Comparison of ENCODE assay signal across 15 cellular contexts in the genomic region with DNA sequence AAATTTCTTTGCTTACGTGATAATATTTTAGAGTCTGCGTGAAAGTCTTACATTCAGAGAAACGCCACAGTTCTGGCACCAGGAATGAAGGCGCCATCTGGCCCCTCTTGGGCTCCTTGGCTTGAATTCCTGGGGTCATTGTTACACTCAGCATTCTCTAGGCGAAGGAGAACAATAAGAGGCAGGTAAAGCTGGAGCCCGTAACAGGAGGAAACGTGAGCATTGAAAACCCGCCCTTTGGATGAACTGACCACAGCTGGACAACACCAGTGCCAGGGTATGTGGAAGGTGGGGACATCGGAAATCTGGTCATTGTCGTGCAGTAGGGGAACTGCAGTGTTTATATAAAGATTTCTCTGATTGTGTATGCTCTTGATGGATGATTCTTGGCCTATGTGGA.
DNase-seq lines count a peak whose midpoint lies in the region; TF ChIP-seq lines count a peak whose summit lies in the region.
"Had no signal": no experiment of that assay in that cellular context is flagged by ENCODE, and none has a peak within 500 bp of the region (broad histone marks: within the 10 kb centered on the region; RNA-seq: fewer than 3 reads in every experiment).

No MANE protein-coding gene starts in this region.

- no peak overlapping the region for H2BK120ac ChIP-seq in H9 (ENCODE audit: low read depth, low read length, poor library complexity, severe bottlenecking)

- H3K23me2 ChIP-seq in H9 (ENCODE audit: insufficient read length, low read depth, low read length, poor library complexity, severe bottlenecking), result no peaks in the 10 kb centered on the region

- H2BK15ac ChIP-seq in H9 (ENCODE audit: low read depth, low read length), result no peak overlapping the region

- peaks cover 10 to 15% of the 10 kb centered on the region in 2 experiments for H3K4me1 Mint-ChIP-seq in H9
- H3K4me1 Mint-ChIP-seq in HFFc6 (ENCODE audit: low read depth), result no peaks in the 10 kb centered on the region; the same call in 1 of the 2 replicates
- H3K4me1 Mint-ChIP-seq: CD4-positive, alpha-beta memory T cell had no signal

- H3K4me3 Mint-ChIP-seq in H9 (no peak overlapping the region), HFFc6 (no peak overlapping the region)
- H3K4me3 Mint-ChIP-seq: CD4-positive, alpha-beta memory T cell had no signal

- H3K36me3 ChIP-seq in skeletal muscle tissue (ENCODE audit: control insufficient read depth in 3 of 3, insufficient read depth in 3 of 3, low read length in 3 of 3), result no peaks in the 10 kb centered on the region
- H3K36me3 ChIP-seq: BE2C, Peyer's patch had no signal

- no peaks in the 10 kb centered on the region for H3K9me3 ChIP-seq in H9 (ENCODE audit: control insufficient read depth, low read depth, low read length)
- no peaks in the 10 kb centered on the region for H3K9me3 ChIP-seq in skeletal muscle tissue (ENCODE audit: control insufficient read depth in 3 of 3, low read length in 3 of 3)
- H3K9me3 ChIP-seq: BE2C, Peyer's patch had no signal

- no peak overlapping the region for H2AFZ ChIP-seq in H9 (ENCODE audit: low read length)

- no peak overlapping the region for H2AK5ac ChIP-seq in H9 (ENCODE audit: insufficient read length, low read length)

- H3K27me3 ChIP-seq in H9 (ENCODE audit: insufficient read depth, low read length) (no peaks in the 10 kb centered on the region; the same call in 1 of the 2 replicates), skeletal muscle tissue (ENCODE audit: control insufficient read depth in 3 of 3, insufficient read depth in 3 of 3, low read length in 3 of 3) (peaks cover 0 to 2% (median 0%) of the 10 kb centered on the region in 3 donors)
- H3K27me3 ChIP-seq: BE2C, Peyer's patch had no signal

- no peak overlapping the region for H3K23ac ChIP-seq in H9 (ENCODE audit: insufficient read length, low read depth, low read length)

- H3K79me2 ChIP-seq in H9 (ENCODE audit: insufficient read depth, low read length), result no peaks in the 10 kb centered on the region

- H3K36me3 Mint-ChIP-seq in H9 (ENCODE audit: insufficient read depth in 1 of 3, low read depth in 3 of 3) (no peaks in the 10 kb centered on the region), HFFc6 (ENCODE audit: low read depth) (no peaks in the 10 kb centered on the region)
- H3K36me3 Mint-ChIP-seq: CD4-positive, alpha-beta memory T cell had no signal

- no peak overlapping the region for H3T11ph ChIP-seq in H9 (ENCODE audit: low read length)

- H3K4me1 ChIP-seq in H9 (ENCODE audit: insufficient read depth, low read length), result peaks cover 2% of the 10 kb centered on the region; the same call in 1 of the 2 replicates
- peaks cover 3 to 10% (median 10%) of the 10 kb centered on the region in 3 donors for H3K4me1 ChIP-seq in skeletal muscle tissue (ENCODE audit: control insufficient read depth in 3 of 3, insufficient read depth in 3 of 3, low read length in 3 of 3)
- H3K4me1 ChIP-seq: BE2C, Peyer's patch had no signal

- no peak overlapping the region for H3K18ac ChIP-seq in H9 (ENCODE audit: insufficient read length, low read depth, low read length)

- H3K27me3 Mint-ChIP-seq in H9 (ENCODE audit: low read depth), result no peaks in the 10 kb centered on the region; the same call in 1 of the 2 replicates
- peaks cover 5% of the 10 kb centered on the region; the same call in 1 of the 2 replicates for H3K27me3 Mint-ChIP-seq in HFFc6 (ENCODE audit: insufficient read depth)

- no peak overlapping the region for H2BK12ac ChIP-seq in H9 (ENCODE audit: insufficient read length, low read depth, low read length)

- no peak overlapping the region for H2BK5ac ChIP-seq in H9 (ENCODE audit: insufficient read length, low read length)

- H3K27ac ChIP-seq in H9 (ENCODE audit: insufficient read length, low read depth, low read length), result no peak overlapping the region
- H3K27ac ChIP-seq in skeletal muscle tissue (ENCODE audit: low read depth, low read length), result peak overlapping the region; percentile 41
- H3K27ac ChIP-seq: KMS-11, Peyer's patch had no signal

- H2BK20ac ChIP-seq in H9 (ENCODE audit: low read depth, low read length, poor library complexity, severe bottlenecking), result no peak overlapping the region

- no peaks in the 10 kb centered on the region for H3K9me3 Mint-ChIP-seq in H9
- no peaks in the 10 kb centered on the region for H3K9me3 Mint-ChIP-seq in HFFc6
- H3K9me3 Mint-ChIP-seq: CD4-positive, alpha-beta memory T cell had no signal

- H4K5ac ChIP-seq in H9 (ENCODE audit: insufficient read length, low read depth, low read length), result no peak overlapping the region

- DNase-seq in H9 (no peak), cerebellar cortex (ENCODE audit: low spot score) (peak; percentile 88), iPS-NIHi11 (ENCODE audit: low spot score) (peak; percentile 21), RPMI8226 (no peak), NCI-H2107 treated with DMSO at 0.1 percent for 48 hours (lab: John Stamatoyannopoulos, UW; ENCODE audit: unreplicated experiment) (no peak), HFFc6 (no peak)
- DNase-seq: BE2C; CD4-positive, alpha-beta memory T cell; DMS79; NCI-H1092; NCI-H2107; NCI-H524; Peyer's patch had no signal

- no peak overlapping the region for H4K8ac ChIP-seq in H9 (replicated peaks; ENCODE audit: insufficient read length, low read depth, low read length)

- H3K4me3 ChIP-seq in skeletal muscle tissue (ENCODE audit: low read length in 3 of 3), result no peak overlapping the region
- H3K4me3 ChIP-seq: Peyer's patch had no signal

- no peaks in the 10 kb centered on the region for H4K20me1 ChIP-seq in H9 (ENCODE audit: control insufficient read depth, insufficient read depth, insufficient read length)

- H3K27ac Mint-ChIP-seq in H9, result peak overlapping the region in 2 of 3 experiments; percentile 16 to 27; a peak in 1 of 7 replicates
- no peak overlapping the region for H3K27ac Mint-ChIP-seq in HFFc6
- H3K27ac Mint-ChIP-seq: CD4-positive, alpha-beta memory T cell had no signal

- H3K9ac ChIP-seq in H9 (ENCODE audit: extremely low read depth, insufficient read length, low read length), result no peak overlapping the region
- no peak overlapping the region for H3K9ac ChIP-seq in skeletal muscle tissue (ENCODE audit: low read depth in 1 of 3, low read length in 3 of 3)
- H3K9ac ChIP-seq: KMS-11 had no signal

- H3K14ac ChIP-seq in H9 (ENCODE audit: insufficient read depth, low read length), result no peak overlapping the region

- no peak overlapping the region for H3K4ac ChIP-seq in H9 (ENCODE audit: low read depth, low read length)

- WGBS in H9 (ENCODE audit: extremely low coverage, insufficient read length, low lambda C conversion rate), result no CpG with 5 or more reads among the region's 10 CpGs

- no peak overlapping the region for H3K56ac ChIP-seq in H9 (ENCODE audit: insufficient read length, low read depth, low read length)

- no peak overlapping the region for H4K91ac ChIP-seq in H9 (ENCODE audit: insufficient read length, low read depth, low read length)

- H3K4me2 ChIP-seq in H9 (ENCODE audit: insufficient read depth, insufficient read length, low read length), result no peak overlapping the region
- H3K4me2 ChIP-seq: KMS-11 had no signal

- H3K79me1 ChIP-seq in H9 (ENCODE audit: insufficient read depth, low read depth, low read length, poor library complexity, severe bottlenecking), result no peaks in the 10 kb centered on the region

- TF ChIP-seq CTCF in H9 (conservative IDR thresholded peaks at IDR 0.05) (no peak), HFFc6 (IDR thresholded peaks at IDR 0.05) (no peak)

Comparison
In these comparisons a context has a peak if more than half of its experiments do, and no peak if none do; other contexts are left out.
1. DNase-seq: peak in cerebellar cortex (single experiment) and iPS-NIHi11 (single experiment); none in H9 (single experiment), RPMI8226 (single experiment), NCI-H2107 treated with DMSO at 0.1 percent for 48 hours (single experiment) and HFFc6 (single experiment).